Comparison of ENCODE assay signal across 8 cellular contexts in genomic region chr6:136967874-136968752, GRCh38. TPM values are rescaled to one million over a fixed set of nuclear protein-coding genes. Genes with fewer than 3 reads are reported as not detected.
DNase-seq lines count a peak whose midpoint lies in the region; ATAC-seq, FAIRE-seq and TF ChIP-seq lines count a peak whose summit lies in the region.

No MANE protein-coding gene starts in this region.

- peak; percentile 83 for TF ChIP-seq CTCF in VCaP (conservative IDR thresholded peaks at IDR 0.05)
- peak; percentile 75 for TF ChIP-seq CTCF in bronchial epithelial cell (IDR thresholded peaks at IDR 0.05; ENCODE audit: insufficient read depth, low read length, severe bottlenecking)

- H3K27me3 ChIP-seq in bronchial epithelial cell (ENCODE audit: control insufficient read depth, insufficient read depth, low read length) = no peaks in the 10 kb centered on the region

- in situ Hi-C loops in ACHN (cut with HindIII; ENCODE audit: low pct_ligation_motif_present, low pct_unique_long_range_greater_than_20kb, low sequenced_read_pairs) = no loop called here

- peak overlapping the region; percentile 63; the same call in 1 of the 2 replicates for H3K27ac ChIP-seq in VCaP

- ATAC-seq in GM18861 (IDR thresholded peaks at IDR 0.05; ENCODE audit: unreplicated experiment) = peak; percentile 92
- ATAC-seq in HG03095 (IDR thresholded peaks at IDR 0.05; ENCODE audit: unreplicated experiment) = peak; percentile 85

- H3K4me3 ChIP-seq in bronchial epithelial cell (ENCODE audit: low read depth, low read length) = no peak overlapping the region

- FAIRE-seq in bronchial epithelial cell (lab: Jason Lieb, UNC) = peak; percentile 79

- H3K36me3 ChIP-seq in bronchial epithelial cell (ENCODE audit: control insufficient read depth, insufficient read depth, low read length) = no peaks in the 10 kb centered on the region

- DNase-seq in ACHN = peak; percentile 63
- peak; percentile 63 for DNase-seq in NCI-H2227 (lab: John Stamatoyannopoulos, UW; ENCODE audit: unreplicated experiment)
- peak; percentile 79 for DNase-seq in bronchial epithelial cell (ENCODE audit: low read depth)
- DNase-seq in kidney tubule cell (ENCODE audit: low spot score) = peak; percentile 70
- peak; percentile 60 for DNase-seq in stimulated activated CD4-positive, alpha-beta T cell treated with anti-CD3 and anti-CD28 coated beads, Interleukin-4, amount 100 ng/mL, for 24 hours

RNA-seq across cellular contexts. Expression of gene SLC35D3, which starts 46.0 kb away (rescaled TPM):
- under 0.01 TPM in 1 of 2 replicates, not detected in the other for total RNA-seq in bronchial epithelial cell
